In the genomic region with DNA sequence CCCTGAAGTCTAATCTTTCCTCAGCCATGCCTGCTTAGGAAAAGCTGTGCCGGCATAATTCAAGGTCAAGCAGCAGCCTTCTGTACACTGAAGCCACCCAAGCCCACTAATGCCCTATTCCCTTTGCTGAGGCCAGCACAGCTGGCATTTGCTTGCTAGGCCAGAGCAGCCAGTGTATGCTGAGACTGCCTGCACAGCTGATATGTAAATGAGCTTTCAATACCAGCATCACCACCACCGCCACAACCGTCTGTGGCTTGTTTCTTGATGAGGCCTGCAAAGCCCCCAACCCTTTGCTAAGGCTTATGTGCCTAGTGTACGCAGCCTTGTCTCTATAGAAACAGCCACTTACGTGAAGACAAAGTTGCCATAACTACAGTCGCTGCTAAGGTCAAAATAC, we compare ENCODE assay signal across 15 cellular contexts. TPM values are rescaled to one million over a fixed set of nuclear protein-coding genes. Genes with fewer than 3 reads are reported as not detected.
DNase-seq lines count a peak whose midpoint lies in the region; ATAC-seq and TF ChIP-seq lines count a peak whose summit lies in the region.
"Had no signal": no experiment of that assay in that cellular context is flagged by ENCODE, and none has a peak within 500 bp of the region (broad histone marks: within the 10 kb centered on the region; RNA-seq: fewer than 3 reads in every experiment).

No MANE protein-coding gene starts in this region.

- intact Hi-C loops in right cardiac atrium (cut with DNase I) = no loop called here

- WGBS in right cardiac atrium = 81% methylated on average over 6 of the region's 6 CpGs

- no peaks in the 10 kb centered on the region for H3K36me3 ChIP-seq in cardiac muscle cell
- no peaks in the 10 kb centered on the region for H3K36me3 ChIP-seq in HAP-1 (replicated peaks)
- H3K36me3 ChIP-seq: colonic mucosa had no signal

- peaks cover 12% of the 10 kb centered on the region for H3K36me3 Mint-ChIP-seq in activated CD8-positive, alpha-beta T cell treated with anti-CD3 and anti-CD28 coated beads, Interleukin-2, amount 10 ng/mL, durations not matched to agents 7 days and 5 days (ENCODE audit: low read depth)
- H3K36me3 Mint-ChIP-seq in naive thymus-derived CD8-positive, alpha-beta T cell = peaks cover 0 to 66% (median 15%) of the 10 kb centered on the region in 3 donors
- H3K36me3 Mint-ChIP-seq in mesothelial cell of epicardium = no peaks in the 10 kb centered on the region

- DNase-seq in cardiac muscle cell (ENCODE audit: low read depth in 1 of 2, low spot score in 1 of 2) (peak in 1 of 2 donors; percentile 34), right cardiac atrium (no peak), GM10266 (ENCODE audit: extremely low spot score) (no peak), HAP-1 (ENCODE audit: low spot score in 2 of 2) (no peak), mesothelial cell of epicardium (ENCODE audit: low spot score in 2 of 2, unreplicated experiment in 2 of 2) (no peak), amniotic stem cell (lab: John Stamatoyannopoulos, UW) (no peak)
- peak; percentile 48 for DNase-seq in activated CD8-positive, alpha-beta T cell treated with anti-CD3 and anti-CD28 coated beads, Interleukin-2, amount 10 ng/mL, durations not matched to agents 7 days and 5 days
- peak in 9 of 10 donors; percentile 13 to 73 (median 53) for DNase-seq in naive thymus-derived CD8-positive, alpha-beta T cell
- DNase-seq: AML-193, colonic mucosa, EL, lower lobe of right lung, NCI-H1694, SHP77 treated with DMSO at 0.1 percent for 48 hours, upper lobe of left lung had no signal

- no peak for ATAC-seq in right cardiac atrium
- ATAC-seq in activated CD8-positive, alpha-beta T cell treated with anti-CD3 and anti-CD28 coated beads, Interleukin-2, amount 10 ng/mL, durations not matched to agents 7 days and 5 days = peak; percentile 56
- ATAC-seq in naive thymus-derived CD8-positive, alpha-beta T cell = peak; percentile 24 to 62

- H3K4me3 ChIP-seq in cardiac muscle cell (no peak overlapping the region), right cardiac atrium (ENCODE audit: low read length) (no peak overlapping the region), HAP-1 (no peak overlapping the region)
- H3K4me3 ChIP-seq: colonic mucosa, lower lobe of right lung, upper lobe of left lung had no signal

- peaks cover 53% of the 10 kb centered on the region for H3K4me1 Mint-ChIP-seq in activated CD8-positive, alpha-beta T cell treated with anti-CD3 and anti-CD28 coated beads, Interleukin-2, amount 10 ng/mL, durations not matched to agents 7 days and 5 days (ENCODE audit: low read depth)
- H3K4me1 Mint-ChIP-seq in naive thymus-derived CD8-positive, alpha-beta T cell = peaks cover 44 to 76% (median 63%) of the 10 kb centered on the region in 4 donors
- no peaks in the 10 kb centered on the region for H3K4me1 Mint-ChIP-seq in mesothelial cell of epicardium

- H3K9me3 Mint-ChIP-seq in activated CD8-positive, alpha-beta T cell treated with anti-CD3 and anti-CD28 coated beads, Interleukin-2, amount 10 ng/mL, durations not matched to agents 7 days and 5 days (ENCODE audit: insufficient read depth) = no peaks in the 10 kb centered on the region
- H3K9me3 Mint-ChIP-seq in naive thymus-derived CD8-positive, alpha-beta T cell = no peaks in the 10 kb centered on the region
- no peaks in the 10 kb centered on the region for H3K9me3 Mint-ChIP-seq in mesothelial cell of epicardium

- no peak for TF ChIP-seq CTCF in cardiac muscle cell (IDR thresholded peaks at IDR 0.05; ENCODE audit: low read depth, low read length)
- no peak for TF ChIP-seq CTCF in GM10266 (IDR thresholded peaks at IDR 0.05; ENCODE audit: control insufficient read depth, insufficient read depth, low read depth, missing control alignments)
- TF ChIP-seq CTCF in mesothelial cell of epicardium (IDR thresholded peaks at IDR 0.05; ENCODE audit: unreplicated experiment) = no peak

- H3K27ac Mint-ChIP-seq in activated CD8-positive, alpha-beta T cell treated with anti-CD3 and anti-CD28 coated beads, Interleukin-2, amount 10 ng/mL, durations not matched to agents 7 days and 5 days = peak overlapping the region; percentile 41
- peak overlapping the region; percentile 51 to 98 (median 92) for H3K27ac Mint-ChIP-seq in naive thymus-derived CD8-positive, alpha-beta T cell
- H3K27ac Mint-ChIP-seq in mesothelial cell of epicardium = no peak overlapping the region

- H3K4me3 Mint-ChIP-seq in activated CD8-positive, alpha-beta T cell treated with anti-CD3 and anti-CD28 coated beads, Interleukin-2, amount 10 ng/mL, durations not matched to agents 7 days and 5 days = no peak overlapping the region
- H3K4me3 Mint-ChIP-seq in naive thymus-derived CD8-positive, alpha-beta T cell = peak overlapping the region in 5 of 10 donors; percentile 10 to 57 (median 42)
- H3K4me3 Mint-ChIP-seq in mesothelial cell of epicardium = no peak overlapping the region

- POLR2A ChIA-PET in activated CD8-positive, alpha-beta T cell treated with anti-CD3 and anti-CD28 coated beads, Interleukin-2, amount 10 ng/mL, durations not matched to agents 7 days and 5 days (lab: Charles Lee) = interaction anchor here (0.7 to 2.3 kb wide), 3 partner anchors 14 to 601 kb away, joined by 3 to 9 read pairs (median 3); a partner anchor contains a TSS
- POLR2A ChIA-PET in naive thymus-derived CD8-positive, alpha-beta T cell (lab: Charles Lee) = interaction anchor here (0.6 kb wide), 1 partner anchor 93 kb away, joined by 4 read pairs; no protein-coding TSS in a partner anchor

- H3K27ac ChIP-seq in cardiac muscle cell = peak overlapping the region; percentile 33
- no peak overlapping the region for H3K27ac ChIP-seq in right cardiac atrium (ENCODE audit: low read length)
- H3K27ac ChIP-seq: colonic mucosa, lower lobe of right lung, upper lobe of left lung had no signal

- no peaks in the 10 kb centered on the region for H3K9me3 ChIP-seq in cardiac muscle cell (ENCODE audit: low read depth)
- no peaks in the 10 kb centered on the region for H3K9me3 ChIP-seq in right cardiac atrium (ENCODE audit: control insufficient read depth, low read length)
- H3K9me3 ChIP-seq in HAP-1 = no peaks in the 10 kb centered on the region
- H3K9me3 ChIP-seq: colonic mucosa, lower lobe of right lung, upper lobe of left lung had no signal

- in situ Hi-C loops in HAP-1 (cut with MboI; ENCODE audit: low sequenced_read_pairs) = no loop called here

- H3K27me3 ChIP-seq in cardiac muscle cell (no peaks in the 10 kb centered on the region), right cardiac atrium (ENCODE audit: control insufficient read depth, insufficient read depth) (no peaks in the 10 kb centered on the region), HAP-1 (ENCODE audit: low read depth) (no peaks in the 10 kb centered on the region)
- H3K27me3 ChIP-seq: colonic mucosa, upper lobe of left lung had no signal

- peaks cover 7% of the 10 kb centered on the region for H3K4me1 ChIP-seq in cardiac muscle cell (ENCODE audit: low read depth)
- peaks cover 2% of the 10 kb centered on the region for H3K4me1 ChIP-seq in right cardiac atrium (ENCODE audit: control insufficient read depth, insufficient read depth, low read length)
- no peaks in the 10 kb centered on the region for H3K4me1 ChIP-seq in HAP-1
- H3K4me1 ChIP-seq: colonic mucosa had no signal

- CTCF ChIA-PET in activated CD8-positive, alpha-beta T cell treated with anti-CD3 and anti-CD28 coated beads, Interleukin-2, amount 10 ng/mL, durations not matched to agents 7 days and 5 days (lab: Charles Lee) = interaction anchor here (1.4 to 1.8 kb wide), 2 partner anchors 11 to 227 kb away, joined by 3 to 6 read pairs; no protein-coding TSS in a partner anchor

- no peaks in the 10 kb centered on the region for H3K27me3 Mint-ChIP-seq in activated CD8-positive, alpha-beta T cell treated with anti-CD3 and anti-CD28 coated beads, Interleukin-2, amount 10 ng/mL, durations not matched to agents 7 days and 5 days (ENCODE audit: low read depth)
- H3K27me3 Mint-ChIP-seq in naive thymus-derived CD8-positive, alpha-beta T cell = no peaks in the 10 kb centered on the region
- H3K27me3 Mint-ChIP-seq in mesothelial cell of epicardium (ENCODE audit: low read depth) = no peaks in the 10 kb centered on the region

RNA-seq across cellular contexts. Expression of a gene that starts 56.3 kb away (rescaled TPM):
- total RNA-seq in cardiac muscle cell (39.6 and 61.1 TPM in 2 replicates), right cardiac atrium (10 to 100 TPM; 38.1 to 50.6 (median 39.8) TPM), mesothelial cell of epicardium (71.5 to 80.1 TPM (median 75.7 TPM) in 3 replicates)
- polyA plus RNA-seq in cardiac muscle cell (50.2 and 73.2 TPM in 2 replicates), right cardiac atrium (14.4 TPM)
- 10 to 100 TPM; 62.9 to 63.3 TPM for total RNA-seq in activated CD8-positive, alpha-beta T cell treated with anti-CD3 and anti-CD28 coated beads, Interleukin-2, amount 10 ng/mL, durations not matched to agents 7 days and 5 days
- total RNA-seq in naive thymus-derived CD8-positive, alpha-beta T cell = 100 to 1,000 TPM; 134 to 142 TPM
- 100 to 1,000 TPM in 2 of 3 donors, 10 to 100 TPM in 1; 67.3 to 116 (median 115) TPM for polyA plus RNA-seq in naive thymus-derived CD8-positive, alpha-beta T cell

Comparison
In these comparisons a context has a peak if more than half of its experiments do, and no peak if none do; other contexts are left out.
1. DNase-seq: peak in activated CD8-positive, alpha-beta T cell treated with anti-CD3 and anti-CD28 coated beads, Interleukin-2, amount 10 ng/mL, durations not matched to agents 7 days and 5 days (single experiment) and naive thymus-derived CD8-positive, alpha-beta T cell (9 of 10); none in right cardiac atrium (0 of 3), GM10266 (single experiment), HAP-1 (0 of 2), mesothelial cell of epicardium (0 of 2) and amniotic stem cell (single experiment).
2. ATAC-seq: peak in activated CD8-positive, alpha-beta T cell treated with anti-CD3 and anti-CD28 coated beads, Interleukin-2, amount 10 ng/mL, durations not matched to agents 7 days and 5 days (single experiment) and naive thymus-derived CD8-positive, alpha-beta T cell (2 of 2); none in right cardiac atrium (0 of 2).